In genomic region chr1:8171751-8172464, GRCh38 we compare ENCODE assay signal across 30 cellular contexts.
DNase-seq lines count a peak whose midpoint lies in the region; ATAC-seq, FAIRE-seq and TF ChIP-seq lines count a peak whose summit lies in the region.
"Had no signal": no experiment of that assay in that cellular context is flagged by ENCODE, and none has a peak within 500 bp of the region (broad histone marks: within the 10 kb centered on the region; RNA-seq: fewer than 3 reads in every experiment).

No MANE protein-coding gene starts in this region.

- H3K4me3 Mint-ChIP-seq in activated naive CD4-positive, alpha-beta T cell treated with anti-CD3 and anti-CD28 coated beads, Interleukin-2, amount 50 U/mL, for 24 hours: no peak overlapping the region
- H3K4me3 Mint-ChIP-seq: activated CD4-positive, alpha-beta memory T cell treated with anti-CD3 and anti-CD28 coated beads for 36 hours; activated T-cell treated with anti-CD3 and anti-CD28 coated beads, Interleukin-2, amount 50 U/mL, for 72 hours; CD14-positive monocyte; natural killer cell treated with Interleukin-12 subunit alpha and Interleukin-12 subunit beta and Interleukin-15 and Interleukin-18, amount 100 ng/mL, for 72 hours; T-helper 1 cell treated with Interleukin-12 subunit alpha and Interleukin-12 subunit beta and Interleukin-4 antibody, amounts not matched to agents 30 μg/mL and 1 μg/mL, for 36 hours had no signal

- POLR2A ChIA-PET in HepG2 (lab: Yijun Ruan, JAX): interaction anchor here (1.1 to 7.2 kb wide), 3 partner anchors 17 to 18 kb away, joined by 3 to 106 read pairs (median 3); no protein-coding TSS in a partner anchor

- H3K36me3 ChIP-seq in RWPE2 (ENCODE audit: low read depth) (no peaks in the 10 kb centered on the region), HepG2 (replicated peaks in 1 of 2; ENCODE audit: control insufficient read depth in 1 of 2, insufficient read depth in 2 of 2, low read length in 2 of 2) (no peaks in the 10 kb centered on the region), brain microvascular endothelial cell (replicated peaks) (no peaks in the 10 kb centered on the region)
- H3K36me3 ChIP-seq: gastroesophageal sphincter, lower lobe of right lung, tibial nerve had no signal

- H3K9ac ChIP-seq in HepG2 (ENCODE audit: insufficient read depth, low read depth, low read length): no peak overlapping the region
- H3K9ac ChIP-seq: SK-N-SH had no signal

- H3K9me3 Mint-ChIP-seq in activated naive CD4-positive, alpha-beta T cell treated with anti-CD3 and anti-CD28 coated beads, Interleukin-2, amount 50 U/mL, for 24 hours: no peaks in the 10 kb centered on the region
- H3K9me3 Mint-ChIP-seq: activated CD4-positive, alpha-beta memory T cell treated with anti-CD3 and anti-CD28 coated beads for 36 hours; activated T-cell treated with anti-CD3 and anti-CD28 coated beads, Interleukin-2, amount 50 U/mL, for 72 hours; natural killer cell treated with Interleukin-12 subunit alpha and Interleukin-12 subunit beta and Interleukin-15 and Interleukin-18, amount 100 ng/mL, for 72 hours; T-helper 1 cell treated with Interleukin-12 subunit alpha and Interleukin-12 subunit beta and Interleukin-4 antibody, amounts not matched to agents 30 μg/mL and 1 μg/mL, for 36 hours had no signal

- no peak overlapping the region for H3K4me2 ChIP-seq in HepG2 (ENCODE audit: low read depth, low read length)
- H3K4me2 ChIP-seq: SK-N-SH had no signal

- H3K27ac Mint-ChIP-seq in activated naive CD4-positive, alpha-beta T cell treated with anti-CD3 and anti-CD28 coated beads, Interleukin-2, amount 50 U/mL, for 24 hours: peak overlapping the region; percentile 6
- H3K27ac Mint-ChIP-seq: activated CD4-positive, alpha-beta memory T cell treated with anti-CD3 and anti-CD28 coated beads for 36 hours; activated T-cell treated with anti-CD3 and anti-CD28 coated beads, Interleukin-2, amount 50 U/mL, for 72 hours; CD14-positive monocyte; natural killer cell treated with Interleukin-12 subunit alpha and Interleukin-12 subunit beta and Interleukin-15 and Interleukin-18, amount 100 ng/mL, for 72 hours; T-helper 1 cell treated with Interleukin-12 subunit alpha and Interleukin-12 subunit beta and Interleukin-4 antibody, amounts not matched to agents 30 μg/mL and 1 μg/mL, for 36 hours had no signal

- WGBS in HepG2 (ENCODE audit: low lambda C conversion rate): 97% methylated on average over 14 of the region's 14 CpGs

- H3K36me3 Mint-ChIP-seq in activated naive CD4-positive, alpha-beta T cell treated with anti-CD3 and anti-CD28 coated beads, Interleukin-2, amount 50 U/mL, for 24 hours: no peaks in the 10 kb centered on the region
- H3K36me3 Mint-ChIP-seq: activated CD4-positive, alpha-beta memory T cell treated with anti-CD3 and anti-CD28 coated beads for 36 hours; CD14-positive monocyte; natural killer cell treated with Interleukin-12 subunit alpha and Interleukin-12 subunit beta and Interleukin-15 and Interleukin-18, amount 100 ng/mL, for 72 hours had no signal

- ATAC-seq in RWPE2 (ENCODE audit: low read depth) (no peak), HepG2 (no peak), HG03135 (IDR thresholded peaks at IDR 0.05; ENCODE audit: unreplicated experiment) (no peak), GM21737 (IDR thresholded peaks at IDR 0.05; ENCODE audit: unreplicated experiment) (no peak)
- ATAC-seq: activated CD4-positive, CD25-positive, alpha-beta regulatory T cell treated with anti-CD3 and anti-CD28 coated beads, Interleukin-2, amount 50 U/mL, for 24 hours; activated T-cell treated with anti-CD3 and anti-CD28 coated beads, Interleukin-2, amount 50 U/mL, for 72 hours; body of pancreas; gastroesophageal sphincter; lower lobe of right lung; mucosa of descending colon; natural killer cell treated with Interleukin-12 subunit alpha and Interleukin-12 subunit beta and Interleukin-15 and Interleukin-18, amount 100 ng/mL, for 72 hours; Right ventricle myocardium inferior had no signal

- TF ChIP-seq RAD21 in HepG2 (CRISPR knock-in tag; IDR thresholded peaks at IDR 0.05): no peak

- H3K9me3 ChIP-seq in RWPE2 (ENCODE audit: severe bottlenecking) (no peaks in the 10 kb centered on the region), HepG2 (ENCODE audit: low read length) (no peaks in the 10 kb centered on the region)
- H3K9me3 ChIP-seq: body of pancreas, gastroesophageal sphincter, lower lobe of right lung, mucosa of descending colon, SK-N-SH, tibial nerve had no signal

- BruUV-seq in HepG2 (replicated peaks; lab: Mats Ljungman, UMichigan): no TSS peak

- intact Hi-C loops in HepG2 (cut with micrococcal nuclease; ENCODE audit: unreplicated experiment): no loop called here
- intact Hi-C loops in head of caudate nucleus (cut with DNase I): no loop called here

- no peaks in the 10 kb centered on the region for H4K20me1 ChIP-seq in HepG2 (ENCODE audit: insufficient read depth, low read length)

- in situ Hi-C loops in HepG2 (cut with HindIII; ENCODE audit: extremely low pct_ligation_motif_present, low pct_unique_long_range_greater_than_20kb) (no loop called here), brain microvascular endothelial cell (cut with HindIII; ENCODE audit: low pct_ligation_motif_present, low sequenced_read_pairs) (no loop called here)

- H3K4me3 ChIP-seq in RWPE2 (ENCODE audit: severe bottlenecking) (no peak overlapping the region), HepG2 (replicated peaks in 1 of 3; ENCODE audit: insufficient read depth in 1 of 3, low read depth in 2 of 3, low read length in 3 of 3) (no peak overlapping the region), brain microvascular endothelial cell (ENCODE audit: low read depth, low read length) (no peak overlapping the region)
- H3K4me3 ChIP-seq: body of pancreas, gastroesophageal sphincter, lower lobe of right lung, mucosa of descending colon, tibial nerve had no signal

- H3K27me3 ChIP-seq in RWPE2 (ENCODE audit: insufficient read depth, poor library complexity, severe bottlenecking) (no peaks in the 10 kb centered on the region), HepG2 (ENCODE audit: control insufficient read depth in 1 of 2, insufficient read depth in 2 of 2, low read length in 2 of 2) (no peaks in the 10 kb centered on the region), brain microvascular endothelial cell (replicated peaks) (no peaks in the 10 kb centered on the region)
- H3K27me3 ChIP-seq: body of pancreas, gastroesophageal sphincter, tibial nerve had no signal

- H3K79me2 ChIP-seq in HepG2 (ENCODE audit: insufficient read depth, low read length): no peaks in the 10 kb centered on the region

- H3K27ac ChIP-seq in RWPE2 (ENCODE audit: poor library complexity, severe bottlenecking) (peak overlapping the region; percentile 11), HepG2 (ENCODE audit: extremely low read length, insufficient read depth, low read length) (peak overlapping the region; percentile 35), brain microvascular endothelial cell (no peak overlapping the region)
- H3K27ac ChIP-seq: body of pancreas, lower lobe of right lung, tibial nerve had no signal

- H3K4me1 ChIP-seq in RWPE2 (ENCODE audit: insufficient read depth, poor library complexity, severe bottlenecking) (peaks cover 24% of the 10 kb centered on the region), HepG2 (ENCODE audit: insufficient read depth, low read length) (peaks cover 68% of the 10 kb centered on the region)

- DNase-seq in activated naive CD4-positive, alpha-beta T cell treated with anti-CD3 and anti-CD28 coated beads, Interleukin-2, amount 50 U/mL, for 16 hours: no peak
- DNase-seq in RWPE2 (ENCODE audit: low spot score): no peak
- no peak for DNase-seq in HepG2 (ENCODE audit: low spot score)
- DNase-seq in brain microvascular endothelial cell: no peak
- no peak for DNase-seq in head of caudate nucleus
- DNase-seq: 8988T; activated CD4-positive, alpha-beta memory T cell treated with anti-CD3 and anti-CD28 coated beads for 36 hours; activated T-cell treated with anti-CD3 and anti-CD28 coated beads, Interleukin-2, amount 50 U/mL, for 72 hours; cerebellar nuclear complex; GOT3; hippocampal formation; lower lobe of right lung; NCI-H146; NCI-H2107; SK-N-SH; stimulated activated CD4-positive, alpha-beta T cell treated with anti-CD3 and anti-CD28 coated beads, Interleukin-4, amount 100 ng/mL, for 24 hours had no signal

- TF ChIP-seq CTCF in RWPE2 (IDR thresholded peaks at IDR 0.05; ENCODE audit: poor library complexity, severe bottlenecking) (no peak), HepG2 (CRISPR knock-in tag; IDR thresholded peaks at IDR 0.05) (no peak), brain microvascular endothelial cell (IDR thresholded peaks at IDR 0.05; ENCODE audit: low read depth, low read length, missing control alignments) (no peak)

- no peak overlapping the region for H2AFZ ChIP-seq in HepG2 (ENCODE audit: low read length)

- CTCF ChIA-PET in HepG2 (lab: Yijun Ruan, JAX; ENCODE audit: low intra/inter-chr PET ratio, low total read pairs): no interaction called here

- H3K4me1 Mint-ChIP-seq in activated naive CD4-positive, alpha-beta T cell treated with anti-CD3 and anti-CD28 coated beads, Interleukin-2, amount 50 U/mL, for 24 hours: peaks cover 30% of the 10 kb centered on the region

- TF ChIP-seq EP300 in HepG2 (IDR thresholded peaks at IDR 0.05; ENCODE audit: low read depth in 2 of 2, low read length in 2 of 2): no peak
- TF ChIP-seq EP300 in HepG2 (CRISPR knock-in tag; IDR thresholded peaks at IDR 0.05; ENCODE audit: borderline replicate concordance): no peak

- no peaks in the 10 kb centered on the region for H3K27me3 Mint-ChIP-seq in activated naive CD4-positive, alpha-beta T cell treated with anti-CD3 and anti-CD28 coated beads, Interleukin-2, amount 50 U/mL, for 24 hours
- H3K27me3 Mint-ChIP-seq: activated CD4-positive, alpha-beta memory T cell treated with anti-CD3 and anti-CD28 coated beads for 36 hours; natural killer cell treated with Interleukin-12 subunit alpha and Interleukin-12 subunit beta and Interleukin-15 and Interleukin-18, amount 100 ng/mL, for 72 hours had no signal

- FAIRE-seq in HepG2 (lab: Jason Lieb, UNC): no peak
- FAIRE-seq: D721Med, endometrium had no signal

- TF ChIP-seq POLR2A in HepG2 (IDR thresholded peaks at IDR 0.05; ENCODE audit: insufficient read depth in 1 of 2, low read depth in 2 of 2, low read length in 2 of 2): no peak
